In genomic region chr3:37969601-37970100, GRCh38 we compare ENCODE assay signal across 1 cellular context.
TF ChIP-seq lines count a peak whose summit lies in the region.

No MANE protein-coding gene starts in this region.

TF ChIP-seq in GM23338, 12 proteins besides CTCF, POLR2A, EP300 and RAD21 (continued from another document):
- TF ChIP-seq ZNF462 (CRISPR knock-in tag; IDR thresholded peaks at IDR 0.05) (no peak), JUNB (IDR thresholded peaks at IDR 0.05; ENCODE audit: unreplicated experiment) (no peak), REST (IDR thresholded peaks at IDR 0.05; ENCODE audit: unreplicated experiment) (no peak), EZH2 (IDR thresholded peaks at IDR 0.05; ENCODE audit: low read depth, unreplicated experiment) (no peak), ETS1 (IDR thresholded peaks at IDR 0.05) (no peak), STAT1 (IDR thresholded peaks at IDR 0.05; ENCODE audit: unreplicated experiment) (no peak), POLR2AphosphoS5 (IDR thresholded peaks at IDR 0.05; ENCODE audit: low read depth) (no peak), ZNF331 (CRISPR knock-in tag; IDR thresholded peaks at IDR 0.05; ENCODE audit: low read depth) (no peak), CREB1 (CRISPR knock-in tag; IDR thresholded peaks at IDR 0.05; ENCODE audit: low read depth) (no peak)
